In genomic region chr19:6577410-6578125, GRCh38 we compare ENCODE assay signal across 9 cellular contexts. TPM values are rescaled to one million over a fixed set of nuclear protein-coding genes. Genes with fewer than 3 reads are reported as not detected.
DNase-seq lines count a peak whose midpoint lies in the region; ATAC-seq lines count a peak whose summit lies in the region.
"Had no signal": no experiment of that assay in that cellular context is flagged by ENCODE, and none has a peak within 500 bp of the region (broad histone marks: within the 10 kb centered on the region; RNA-seq: fewer than 3 reads in every experiment).

No MANE protein-coding gene starts in this region.

- no peak overlapping the region for H2BK15ac ChIP-seq in mesendoderm (replicated peaks; ENCODE audit: low read depth)

- H2BK5ac ChIP-seq in mesendoderm (ENCODE audit: low read length) = no peak overlapping the region

- peak overlapping the region; percentile 65 to 87 for H3K27ac ChIP-seq in esophagus (ENCODE audit: low read depth in 2 of 2, low read length in 1 of 2)
- no peak overlapping the region for H3K27ac ChIP-seq in mesendoderm (ENCODE audit: low read depth, low read length)

- DNase-seq in activated CD4-positive, alpha-beta T cell treated with anti-CD3 and anti-CD28 coated beads, Interleukin-2, amount 10 ng/mL, durations not matched to agents 24 days and 14 days = peak; percentile 79
- no peak for DNase-seq in activated CD4-positive, alpha-beta T cell treated with anti-CD3 and anti-CD28 coated beads, Interleukin-2, amount 50 U/mL, for 4 hours
- DNase-seq in MG63 (peak; percentile 40), mesendoderm (no peak), activated gamma-delta T cell (lab: John Stamatoyannopoulos, UW) (no peak), NCI-H1092 treated with DMSO at 0.1 percent for 48 hours (lab: John Stamatoyannopoulos, UW) (no peak)

- H3K9me3 Mint-ChIP-seq in activated CD4-positive, alpha-beta T cell treated with anti-CD3 and anti-CD28 coated beads, Interleukin-2, amount 10 ng/mL, durations not matched to agents 24 days and 14 days = no peaks in the 10 kb centered on the region

- H3K9me3 ChIP-seq in MG63 (no peaks in the 10 kb centered on the region), esophagus (ENCODE audit: control insufficient read depth in 2 of 2, insufficient read depth in 1 of 2, low read depth in 1 of 2, low read length in 1 of 2) (no peaks in the 10 kb centered on the region)

- H3K36me3 Mint-ChIP-seq in activated CD4-positive, alpha-beta T cell treated with anti-CD3 and anti-CD28 coated beads, Interleukin-2, amount 10 ng/mL, durations not matched to agents 24 days and 14 days (ENCODE audit: low read depth) = peaks cover 3% of the 10 kb centered on the region

- no peak overlapping the region for H3K23ac ChIP-seq in mesendoderm (ENCODE audit: low read length)

- no peaks in the 10 kb centered on the region for H3K79me2 ChIP-seq in mesendoderm (ENCODE audit: control insufficient read depth, insufficient read depth, low read length)

- H3K27ac Mint-ChIP-seq in activated CD4-positive, alpha-beta T cell treated with anti-CD3 and anti-CD28 coated beads, Interleukin-2, amount 10 ng/mL, durations not matched to agents 24 days and 14 days = no peak overlapping the region

- no peak overlapping the region for H4K8ac ChIP-seq in mesendoderm (ENCODE audit: low read depth, low read length)

- H2BK120ac ChIP-seq in mesendoderm (ENCODE audit: low read depth, low read length) = no peak overlapping the region

- peaks cover 3% of the 10 kb centered on the region for H3K4me1 Mint-ChIP-seq in activated CD4-positive, alpha-beta T cell treated with anti-CD3 and anti-CD28 coated beads, Interleukin-2, amount 10 ng/mL, durations not matched to agents 24 days and 14 days

- H3K4me2 ChIP-seq in mesendoderm (ENCODE audit: low read length) = no peak overlapping the region

- H3K4me3 Mint-ChIP-seq in activated CD4-positive, alpha-beta T cell treated with anti-CD3 and anti-CD28 coated beads, Interleukin-2, amount 10 ng/mL, durations not matched to agents 24 days and 14 days = no peak overlapping the region

- H3K56ac ChIP-seq in mesendoderm (ENCODE audit: low read length) = no peak overlapping the region

- ATAC-seq in HG02571 (IDR thresholded peaks at IDR 0.05; ENCODE audit: unreplicated experiment) = peak; percentile 83

- no peak overlapping the region for H3K4me3 ChIP-seq in MG63
- no peak overlapping the region for H3K4me3 ChIP-seq in esophagus (ENCODE audit: low read depth in 1 of 2, low read length in 2 of 2)
- H3K4me3 ChIP-seq in mesendoderm (ENCODE audit: low read length) = no peak overlapping the region

- H3K79me1 ChIP-seq in mesendoderm (ENCODE audit: low read length) = no peaks in the 10 kb centered on the region

- no peak overlapping the region for H3K4ac ChIP-seq in mesendoderm (ENCODE audit: low read depth, low read length)

- H3K9ac ChIP-seq in mesendoderm (ENCODE audit: low read length) = no peak overlapping the region

- no peak overlapping the region for H4K5ac ChIP-seq in mesendoderm (ENCODE audit: low read length)

- 48 to 54% methylated on average over 5 of the region's 5 CpGs for WGBS in esophagus, 2 donors
- WGBS in mesendoderm (ENCODE audit: extremely low coverage, insufficient coverage, low lambda C conversion rate) = no CpG with 5 or more reads among the region's 5 CpGs

- H3K27me3 ChIP-seq in MG63 (no peaks in the 10 kb centered on the region), esophagus (ENCODE audit: control insufficient read depth in 1 of 2, insufficient read depth in 2 of 2, low read length in 2 of 2) (no peaks in the 10 kb centered on the region), mesendoderm (ENCODE audit: insufficient read depth, low read length, poor library complexity) (no peaks in the 10 kb centered on the region)

- intact Hi-C loops in activated CD4-positive, alpha-beta T cell treated with anti-CD3 and anti-CD28 coated beads, Interleukin-2, amount 10 ng/mL, durations not matched to agents 24 days and 14 days (cut with micrococcal nuclease) = no loop called here

- peaks cover 2% of the 10 kb centered on the region for H3K27me3 Mint-ChIP-seq in activated CD4-positive, alpha-beta T cell treated with anti-CD3 and anti-CD28 coated beads, Interleukin-2, amount 10 ng/mL, durations not matched to agents 24 days and 14 days

- H2AK5ac ChIP-seq in mesendoderm (ENCODE audit: low read length) = no peak overlapping the region

- H3K4me1 ChIP-seq in esophagus (ENCODE audit: control insufficient read depth in 2 of 2, insufficient read depth in 2 of 2, low read length in 1 of 2) (no peaks in the 10 kb centered on the region), mesendoderm (ENCODE audit: control insufficient read depth, low read depth, low read length) (peaks cover 5% of the 10 kb centered on the region)

- no peaks in the 10 kb centered on the region for H3K36me3 ChIP-seq in MG63
- no peaks in the 10 kb centered on the region for H3K36me3 ChIP-seq in esophagus (ENCODE audit: control insufficient read depth in 2 of 2, insufficient read depth in 2 of 2, low read length in 1 of 2)
- H3K36me3 ChIP-seq in mesendoderm (ENCODE audit: control insufficient read depth, insufficient read depth, low read length) = no peaks in the 10 kb centered on the region

- no peak overlapping the region for H3K18ac ChIP-seq in mesendoderm (ENCODE audit: low read length)

RNA-seq across cellular contexts. Expression of gene CD70, which starts 13.4 kb away (rescaled TPM):
- total RNA-seq in activated CD4-positive, alpha-beta T cell treated with anti-CD3 and anti-CD28 coated beads, Interleukin-2, amount 10 ng/mL, durations not matched to agents 24 days and 14 days = 46.8 and 47.4 TPM in 2 replicates
- 17.2 and 32.7 TPM in 2 replicates for total RNA-seq in MG63 (2014; rRNA removed; shearing (Covaris generic); ENCODE audit: low replicate concordance)
- polyA plus RNA-seq in esophagus = under 1 TPM; 0.20 to 0.26 TPM
- 0.77 TPM for polyA plus RNA-seq in mesendoderm (2013, experiment 1 of 2)
- polyA plus RNA-seq in mesendoderm (2013, experiment 2 of 2) = 0.71 TPM
- total RNA-seq: temporal lobe had no signal

RNA-seq across cellular contexts. Expression of gene TNFSF9, which starts 46.7 kb away (rescaled TPM):
- total RNA-seq in activated CD4-positive, alpha-beta T cell treated with anti-CD3 and anti-CD28 coated beads, Interleukin-2, amount 10 ng/mL, durations not matched to agents 24 days and 14 days = 6.1 and 6.4 TPM in 2 replicates
- 4.5 and 10.5 TPM in 2 replicates for total RNA-seq in MG63 (2014; rRNA removed; shearing (Covaris generic); ENCODE audit: low replicate concordance)
- 1 to 10 TPM; 4.8 to 8.2 TPM for polyA plus RNA-seq in esophagus
- polyA plus RNA-seq in mesendoderm (2013, experiment 1 of 2) = 1.6 TPM
- 1.8 TPM for polyA plus RNA-seq in mesendoderm (2013, experiment 2 of 2)

Comparison
In these comparisons a context has a peak if more than half of its experiments do, and no peak if none do; other contexts are left out.
1. DNase-seq: peak in activated CD4-positive, alpha-beta T cell treated with anti-CD3 and anti-CD28 coated beads, Interleukin-2, amount 10 ng/mL, durations not matched to agents 24 days and 14 days (single experiment) and MG63 (single experiment); none in activated CD4-positive, alpha-beta T cell treated with anti-CD3 and anti-CD28 coated beads, Interleukin-2, amount 50 U/mL, for 4 hours (0 of 2), mesendoderm (single experiment), activated gamma-delta T cell (single experiment) and NCI-H1092 treated with DMSO at 0.1 percent for 48 hours (single experiment).